Comparison of ENCODE assay signal across 14 cellular contexts in genomic region chr10:79335094-79335469, GRCh38. TPM values are rescaled to one million over a fixed set of nuclear protein-coding genes. Genes with fewer than 3 reads are reported as not detected.
DNase-seq lines count a peak whose midpoint lies in the region; ATAC-seq and TF ChIP-seq lines count a peak whose summit lies in the region.
"Had no signal": no experiment of that assay in that cellular context is flagged by ENCODE, and none has a peak within 500 bp of the region (broad histone marks: within the 10 kb centered on the region; RNA-seq: fewer than 3 reads in every experiment).

No MANE protein-coding gene starts in this region.

- peak overlapping the region; percentile 40 for H3K27ac Mint-ChIP-seq in activated CD8-positive, alpha-beta T cell treated with anti-CD3 and anti-CD28 coated beads, Interleukin-2, amount 10 ng/mL, durations not matched to agents 7 days and 5 days
- H3K27ac Mint-ChIP-seq in activated CD8-positive, alpha-beta T cell treated with anti-CD3 and anti-CD28 coated beads for 36 hours = no peak overlapping the region
- H3K27ac Mint-ChIP-seq: progenitor cell of endocrine pancreas had no signal

- ATAC-seq in activated CD8-positive, alpha-beta T cell treated with anti-CD3 and anti-CD28 coated beads, Interleukin-2, amount 10 ng/mL, durations not matched to agents 7 days and 5 days = no peak
- ATAC-seq in activated CD8-positive, alpha-beta T cell treated with anti-CD3 and anti-CD28 coated beads for 36 hours = no peak
- ATAC-seq in GM18511 (IDR thresholded peaks at IDR 0.05; ENCODE audit: unreplicated experiment) = no peak

- POLR2A ChIA-PET in activated CD8-positive, alpha-beta T cell treated with anti-CD3 and anti-CD28 coated beads, Interleukin-2, amount 10 ng/mL, durations not matched to agents 7 days and 5 days (lab: Charles Lee) = interaction anchor here (0.8 to 2.0 kb wide), 6 partner anchors 9 to 853 kb away, joined by 3 to 13 read pairs (median 4); partner anchors contain the start of gene PPIF
- POLR2A ChIA-PET in activated CD8-positive, alpha-beta T cell treated with anti-CD3 and anti-CD28 coated beads for 36 hours (lab: Charles Lee) = interaction anchor here (1.2 to 1.6 kb wide), 3 partner anchors 11 to 20 kb away, joined by 3 to 8 read pairs (median 3); partner anchors contain the start of gene PPIF

- intact Hi-C loops in activated CD8-positive, alpha-beta T cell treated with anti-CD3 and anti-CD28 coated beads for 36 hours (cut with micrococcal nuclease) = no loop called here

- H3K9me3 Mint-ChIP-seq in activated CD8-positive, alpha-beta T cell treated with anti-CD3 and anti-CD28 coated beads, Interleukin-2, amount 10 ng/mL, durations not matched to agents 7 days and 5 days (ENCODE audit: insufficient read depth) = no peaks in the 10 kb centered on the region
- peaks cover 4% of the 10 kb centered on the region for H3K9me3 Mint-ChIP-seq in activated CD8-positive, alpha-beta T cell treated with anti-CD3 and anti-CD28 coated beads for 36 hours

- in situ Hi-C loops in GM13976 (cut with MboI; ENCODE audit: low sequenced_read_pairs, unreplicated experiment) = no loop called here

- H3K36me3 Mint-ChIP-seq in activated CD8-positive, alpha-beta T cell treated with anti-CD3 and anti-CD28 coated beads, Interleukin-2, amount 10 ng/mL, durations not matched to agents 7 days and 5 days (ENCODE audit: low read depth) = peaks cover 2% of the 10 kb centered on the region
- H3K36me3 Mint-ChIP-seq in activated CD8-positive, alpha-beta T cell treated with anti-CD3 and anti-CD28 coated beads for 36 hours (ENCODE audit: low read depth) = no peaks in the 10 kb centered on the region

- CTCF ChIA-PET in activated CD8-positive, alpha-beta T cell treated with anti-CD3 and anti-CD28 coated beads, Interleukin-2, amount 10 ng/mL, durations not matched to agents 7 days and 5 days (lab: Charles Lee) = interaction anchor here (1.2 to 9.0 kb wide), 3 partner anchors 11 to 39 kb away, joined by 4 to 73 read pairs (median 33); partner anchors contain the start of gene PPIF
- CTCF ChIA-PET in activated CD8-positive, alpha-beta T cell treated with anti-CD3 and anti-CD28 coated beads for 36 hours (lab: Charles Lee) = interaction anchor here (1.5 to 3.0 kb wide), 4 partner anchors 9 to 40 kb away, joined by 5 to 25 read pairs (median 6); partner anchors contain the start of gene PPIF

- peak overlapping the region; percentile 99 for H3K27ac ChIP-seq in substantia nigra (ENCODE audit: low read depth, low read length, poor library complexity, severe bottlenecking)

- H3K27me3 Mint-ChIP-seq in activated CD8-positive, alpha-beta T cell treated with anti-CD3 and anti-CD28 coated beads, Interleukin-2, amount 10 ng/mL, durations not matched to agents 7 days and 5 days (ENCODE audit: low read depth) = no peaks in the 10 kb centered on the region
- H3K27me3 Mint-ChIP-seq in activated CD8-positive, alpha-beta T cell treated with anti-CD3 and anti-CD28 coated beads for 36 hours = no peaks in the 10 kb centered on the region

- H3K4me3 Mint-ChIP-seq in activated CD8-positive, alpha-beta T cell treated with anti-CD3 and anti-CD28 coated beads, Interleukin-2, amount 10 ng/mL, durations not matched to agents 7 days and 5 days = no peak overlapping the region
- H3K4me3 Mint-ChIP-seq in activated CD8-positive, alpha-beta T cell treated with anti-CD3 and anti-CD28 coated beads for 36 hours = no peak overlapping the region

- DNase-seq in activated CD8-positive, alpha-beta T cell treated with anti-CD3 and anti-CD28 coated beads, Interleukin-2, amount 10 ng/mL, durations not matched to agents 7 days and 5 days = no peak
- DNase-seq in activated CD8-positive, alpha-beta T cell treated with anti-CD3 and anti-CD28 coated beads for 36 hours = no peak
- peak in 52 of 56 donors; percentile 37 to 92 (median 77) for DNase-seq in amygdala (lab: John Stamatoyannopoulos, UW)
- peak; percentile 82 for DNase-seq in midbrain (lab: John Stamatoyannopoulos, UW)
- peak in 43 of 49 donors; percentile 45 to 90 (median 78) for DNase-seq in substantia nigra (lab: John Stamatoyannopoulos, UW)
- DNase-seq in stimulated activated CD4-positive, alpha-beta T cell treated with anti-CD3 and anti-CD28 coated beads, Interleukin-2, amount 100 ng/mL, for 48 hours = no peak
- no peak for DNase-seq in GM13976 (ENCODE audit: low spot score)
- DNase-seq: activated CD4-positive, CD25-positive, alpha-beta regulatory T cell treated with anti-CD3 and anti-CD28 coated beads, Interleukin-2, amount 50 U/mL, for 72 hours; NCI-H1930; NCI-H748 treated with DMSO at 0.1 percent for 48 hours; RPMI8226; tibial artery had no signal

- H3K4me1 Mint-ChIP-seq in activated CD8-positive, alpha-beta T cell treated with anti-CD3 and anti-CD28 coated beads, Interleukin-2, amount 10 ng/mL, durations not matched to agents 7 days and 5 days (ENCODE audit: low read depth) = peaks cover 16% of the 10 kb centered on the region
- peaks cover 35% of the 10 kb centered on the region for H3K4me1 Mint-ChIP-seq in activated CD8-positive, alpha-beta T cell treated with anti-CD3 and anti-CD28 coated beads for 36 hours (ENCODE audit: low read depth)

- TF ChIP-seq CTCF in activated CD8-positive, alpha-beta T cell treated with anti-CD3 and anti-CD28 coated beads for 36 hours (IDR thresholded peaks at IDR 0.05) = no peak
- TF ChIP-seq CTCF in GM13976 (IDR thresholded peaks at IDR 0.05; ENCODE audit: borderline replicate concordance, control extremely low read depth, extremely low read depth, insufficient read depth, missing control alignments) = no peak

RNA-seq across cellular contexts. Expression of gene PPIF, which starts 12.2 kb away (rescaled TPM):
- total RNA-seq in activated CD8-positive, alpha-beta T cell treated with anti-CD3 and anti-CD28 coated beads, Interleukin-2, amount 10 ng/mL, durations not matched to agents 7 days and 5 days = 10 to 100 TPM; 74.7 to 77.7 TPM
- total RNA-seq in activated CD8-positive, alpha-beta T cell treated with anti-CD3 and anti-CD28 coated beads for 36 hours = 10 to 100 TPM; 81.5 to 88.6 TPM

Comparison
In these comparisons a context has a peak if more than half of its experiments do, and no peak if none do; other contexts are left out.
1. DNase-seq: peak in amygdala (52 of 56), midbrain (single experiment) and substantia nigra (43 of 49); none in activated CD8-positive, alpha-beta T cell treated with anti-CD3 and anti-CD28 coated beads, Interleukin-2, amount 10 ng/mL, durations not matched to agents 7 days and 5 days (single experiment), activated CD8-positive, alpha-beta T cell treated with anti-CD3 and anti-CD28 coated beads for 36 hours (single experiment), stimulated activated CD4-positive, alpha-beta T cell treated with anti-CD3 and anti-CD28 coated beads, Interleukin-2, amount 100 ng/mL, for 48 hours (0 of 2) and GM13976 (single experiment).